ENCODE assay signal across 12 cellular contexts in the genomic region with DNA sequence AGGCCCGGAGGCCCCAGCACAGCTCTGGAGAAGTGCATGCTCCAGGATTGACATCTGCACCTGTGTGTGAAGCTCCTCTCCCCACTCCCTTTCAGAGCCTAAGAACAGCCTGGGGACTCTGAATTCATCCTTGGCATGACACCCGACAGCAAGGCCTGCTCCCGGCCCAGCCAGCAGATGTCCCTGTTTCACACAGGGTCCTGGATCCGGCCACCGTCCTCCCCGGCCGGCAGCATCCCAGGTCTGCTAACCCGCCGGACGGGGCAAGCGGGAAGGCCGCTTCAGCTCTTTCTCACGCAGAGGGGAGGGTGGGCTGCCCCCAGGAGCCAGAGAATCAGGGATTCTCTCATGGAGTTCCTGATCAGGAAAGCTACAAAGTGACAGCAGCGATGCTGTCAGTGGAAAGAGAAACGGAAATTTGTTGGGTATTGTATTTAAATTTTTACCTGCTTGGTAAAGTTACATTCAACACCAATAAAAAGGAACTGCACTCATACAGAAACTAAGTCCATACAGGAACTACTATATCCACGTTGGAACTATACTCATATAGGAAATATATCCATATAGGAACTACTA.
DNase-seq lines count a peak whose midpoint lies in the region; ATAC-seq and TF ChIP-seq lines count a peak whose summit lies in the region.
"Had no signal": no experiment of that assay in that cellular context is flagged by ENCODE, and none has a peak within 500 bp of the region (broad histone marks: within the 10 kb centered on the region; RNA-seq: fewer than 3 reads in every experiment).

No MANE protein-coding gene starts in this region.

- no peaks in the 10 kb centered on the region for H3K4me1 ChIP-seq in body of pancreas
- no peaks in the 10 kb centered on the region for H3K4me1 ChIP-seq in mesendoderm (ENCODE audit: control insufficient read depth, low read depth, low read length)

- H3K9ac ChIP-seq in mesendoderm (ENCODE audit: low read length) = no peak overlapping the region

- no peak overlapping the region for H2BK5ac ChIP-seq in mesendoderm (ENCODE audit: low read length)

- H3K27ac ChIP-seq in body of pancreas (no peak overlapping the region), mesendoderm (ENCODE audit: low read depth, low read length) (no peak overlapping the region)

- intact Hi-C loops in body of pancreas (cut with DNase I) = no loop called here

- no peaks in the 10 kb centered on the region for H3K9me3 ChIP-seq in MG63
- no peaks in the 10 kb centered on the region for H3K9me3 ChIP-seq in body of pancreas

- ATAC-seq in body of pancreas (no peak), GM19395 (IDR thresholded peaks at IDR 0.05; ENCODE audit: unreplicated experiment) (no peak), HG03159 (IDR thresholded peaks at IDR 0.05; ENCODE audit: unreplicated experiment) (no peak)
- ATAC-seq in stimulated activated naive CD8-positive, alpha-beta T cell treated with anti-CD3 and anti-CD28 coated beads, Interleukin-15, Interleukin-2, amounts not matched to agents 100 U/mL and 50 U/mL, for 24 hours = no peak
- ATAC-seq: effector memory CD8-positive, alpha-beta T cell had no signal

- DNase-seq in MG63 (peak; percentile 36), body of pancreas (peak in 3 of 4 donors; percentile 30 to 45 (median 31)), mesendoderm (peak; percentile 74), T1000 (lab: John Stamatoyannopoulos, UW) (no peak)
- DNase-seq in stimulated activated naive CD8-positive, alpha-beta T cell treated with anti-CD3 and anti-CD28 coated beads, Interleukin-15, Interleukin-2, amounts not matched to agents 100 U/mL and 50 U/mL, for 24 hours = no peak
- DNase-seq: effector memory CD8-positive, alpha-beta T cell; NCI-H2029 treated with DMSO at 0.1 percent for 48 hours; right cardiac atrium; stimulated activated CD8-positive, alpha-beta memory T cell treated with anti-CD3 and anti-CD28 coated beads, Interleukin-4, amount 100 ng/mL, for 48 hours had no signal

- no peak overlapping the region for H4K5ac ChIP-seq in mesendoderm (ENCODE audit: low read length)

- no peak overlapping the region for H2AK5ac ChIP-seq in mesendoderm (ENCODE audit: low read length)

- no peak overlapping the region for H3K56ac ChIP-seq in mesendoderm (ENCODE audit: low read length)

- H3K23ac ChIP-seq in mesendoderm (ENCODE audit: low read length) = no peak overlapping the region

- no peaks in the 10 kb centered on the region for H3K79me2 ChIP-seq in mesendoderm (ENCODE audit: control insufficient read depth, insufficient read depth, low read length)

- TF ChIP-seq CTCF in GM12872 (IDR thresholded peaks at IDR 0.05; ENCODE audit: insufficient read depth, low read depth, low read length) (0 out of 3 replicates have a peak, but pooled peaks have one; percentile 11), body of pancreas (IDR thresholded peaks at IDR 0.05) (peak in 3 of 7 experiments; percentile 9 to 21 (median 9))

- H3K18ac ChIP-seq in mesendoderm (ENCODE audit: low read length) = no peak overlapping the region

- WGBS in body of pancreas, 2 donors = 19 to 26% methylated on average over 6 to 16 of the region's 16 CpGs
- no CpG with 5 or more reads among the region's 16 CpGs for WGBS in mesendoderm (ENCODE audit: extremely low coverage, insufficient coverage, low lambda C conversion rate)

- no peaks in the 10 kb centered on the region for H3K79me1 ChIP-seq in mesendoderm (ENCODE audit: low read length)

- no peak overlapping the region for H2BK120ac ChIP-seq in mesendoderm (ENCODE audit: low read depth, low read length)

- H3K36me3 ChIP-seq in MG63 (no peaks in the 10 kb centered on the region), body of pancreas (replicated peaks in 1 of 2; ENCODE audit: insufficient read depth in 1 of 2, low read depth in 2 of 2) (no peaks in the 10 kb centered on the region), mesendoderm (ENCODE audit: control insufficient read depth, insufficient read depth, low read length) (no peaks in the 10 kb centered on the region)

- no peak for TF ChIP-seq POLR2A in body of pancreas (IDR thresholded peaks at IDR 0.05)

- H3K4me3 ChIP-seq in MG63 (no peak overlapping the region), body of pancreas (no peak overlapping the region), mesendoderm (ENCODE audit: low read length) (no peak overlapping the region)

- peaks cover 2% of the 10 kb centered on the region; the same call in 1 of the 2 replicates for H3K27me3 ChIP-seq in MG63
- peaks cover 0 to 4% of the 10 kb centered on the region in 2 donors for H3K27me3 ChIP-seq in body of pancreas
- H3K27me3 ChIP-seq in mesendoderm (ENCODE audit: insufficient read depth, low read length, poor library complexity) = no peaks in the 10 kb centered on the region

- no peak overlapping the region for H3K4me2 ChIP-seq in mesendoderm (ENCODE audit: low read length)

- H3K4ac ChIP-seq in mesendoderm (ENCODE audit: low read depth, low read length) = no peak overlapping the region

- no peak overlapping the region for H2BK15ac ChIP-seq in mesendoderm (replicated peaks; ENCODE audit: low read depth)

- no peak overlapping the region for H4K8ac ChIP-seq in mesendoderm (ENCODE audit: low read depth, low read length)

Comparison
In these comparisons a context has a peak if more than half of its experiments do, and no peak if none do; other contexts are left out.
1. DNase-seq: peak in MG63 (single experiment), body of pancreas (3 of 4) and mesendoderm (single experiment); none in T1000 (single experiment) and stimulated activated naive CD8-positive, alpha-beta T cell treated with anti-CD3 and anti-CD28 coated beads, Interleukin-15, Interleukin-2, amounts not matched to agents 100 U/mL and 50 U/mL, for 24 hours (single experiment).